ENCODE assay signal across 31 cellular contexts in the genomic region with DNA sequence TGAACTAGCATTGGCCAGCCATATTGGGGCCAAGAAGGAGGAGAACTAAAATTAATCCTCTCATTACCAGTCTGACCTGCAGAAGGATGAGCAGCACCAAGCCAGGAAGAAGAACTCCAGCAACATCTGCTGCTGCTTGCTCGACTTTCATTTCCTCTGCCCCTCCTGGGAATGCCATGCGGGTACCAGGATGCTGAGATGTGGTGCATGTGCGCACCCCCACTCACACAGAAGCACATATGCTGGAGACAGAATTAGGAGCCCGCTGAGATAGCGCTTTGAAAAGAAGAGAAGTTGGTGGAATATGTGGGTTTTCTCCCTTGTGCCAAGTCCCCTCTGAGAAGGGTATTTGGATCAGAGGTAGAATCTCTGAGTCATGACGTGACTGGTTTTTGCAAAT.
DNase-seq lines count a peak whose midpoint lies in the region; ATAC-seq, FAIRE-seq and TF ChIP-seq lines count a peak whose summit lies in the region.
"Had no signal": no experiment of that assay in that cellular context is flagged by ENCODE, and none has a peak within 500 bp of the region (broad histone marks: within the 10 kb centered on the region; RNA-seq: fewer than 3 reads in every experiment).

No MANE protein-coding gene starts in this region.

- H3K9ac ChIP-seq in BLaER1: no peak overlapping the region
- H3K9ac ChIP-seq in K562 (ENCODE audit: insufficient read depth in 1 of 2, low read depth in 2 of 2, low read length in 2 of 2): no peak overlapping the region

- H3K4me1 Mint-ChIP-seq in nephron: peaks cover 86% of the 10 kb centered on the region
- H3K4me1 Mint-ChIP-seq: CD4-positive, alpha-beta memory T cell had no signal

- TF ChIP-seq RAD21 in K562 (CRISPR knock-in tag; conservative IDR thresholded peaks at IDR 0.05 in 1 of 2, IDR thresholded peaks at IDR 0.05 in 1 of 2): no peak

- FAIRE-seq in K562 (lab: Jason Lieb, UNC): no peak
- FAIRE-seq: A204.1, GM12878, HTR-8/SVneo had no signal

- CTCF ChIA-PET in K562 (lab: Yijun Ruan, JAX; ENCODE audit: low intra/inter-chr PET ratio): no interaction called here

- no peak for TF ChIP-seq POLR2A in K562 (conservative IDR thresholded peaks at IDR 0.05)
- no peak for TF ChIP-seq POLR2A in suprapubic skin (IDR thresholded peaks at IDR 0.05)

- no peak overlapping the region for H2AFZ ChIP-seq in K562 (ENCODE audit: low read depth, low read length)
- H2AFZ ChIP-seq: GM23338, PC-9 had no signal

- TF ChIP-seq CTCF in K562 (IDR thresholded peaks at IDR 0.05 in 2 of 3, conservative IDR thresholded peaks at IDR 0.05 in 1 of 3; ENCODE audit: insufficient read depth in 2 of 3, low read depth in 1 of 3, low read length in 3 of 3) (no peak), nephron (IDR thresholded peaks at IDR 0.05; ENCODE audit: unreplicated experiment in 3 of 3) (no peak), suprapubic skin (IDR thresholded peaks at IDR 0.05) (no peak)

- H3K4me3 Mint-ChIP-seq in nephron: peak overlapping the region in 1 of 3 experiments; percentile 40
- H3K4me3 Mint-ChIP-seq: CD4-positive, alpha-beta memory T cell; GM23338 had no signal

- DNase-seq in NCI-H69 (lab: John Stamatoyannopoulos, UW): peak; percentile 58
- DNase-seq in K562 (ENCODE audit: extremely low read depth in 1 of 4, low spot score in 3 of 4): no peak
- DNase-seq in activated naive CD4-positive, alpha-beta T cell treated with anti-CD3 and anti-CD28 coated beads, Interleukin-2, amount 50 U/mL, for 16 hours: no peak
- DNase-seq in suprapubic skin (ENCODE audit: low spot score in 2 of 2): no peak
- DNase-seq in OCI-M1 (lab: John Stamatoyannopoulos, UW): no peak
- DNase-seq: CD4-positive, alpha-beta memory T cell; COR-L47; DMS79; GDM1; KBM-7; MG63; NCI-H1048; NCI-H1417 treated with DMSO at 0.1 percent for 48 hours; NCI-H187; NCI-H2081 treated with DMSO at 0.1 percent for 48 hours; NCI-H2171; NCI-H345; NCI-H510A treated with DMSO at 0.1 percent for 48 hours; NCI-H748 treated with DMSO at 0.1 percent for 48 hours; NK-92 treated with Interleukin-12 subunit alpha and Interleukin-12 subunit beta, amount 100 ng/mL, for 24 hours; PC-9; Right ventricle myocardium superior; RPMI8226 had no signal

- H3K9me3 ChIP-seq in BLaER1: no peaks in the 10 kb centered on the region
- no peaks in the 10 kb centered on the region for H3K9me3 ChIP-seq in K562 (replicated peaks; ENCODE audit: control insufficient read depth, insufficient read depth, low read depth, low read length)
- no peaks in the 10 kb centered on the region for H3K9me3 ChIP-seq in suprapubic skin
- H3K9me3 ChIP-seq: HAP-1, MG63 had no signal

- H3K27ac Mint-ChIP-seq in nephron: peak overlapping the region; percentile 27 to 72 (median 39)
- H3K27ac Mint-ChIP-seq: CD4-positive, alpha-beta memory T cell; GM23338 had no signal

- no peak for TF ChIP-seq EP300 in K562 (IDR thresholded peaks at IDR 0.05; ENCODE audit: low read length)
- no peak for TF ChIP-seq EP300 in suprapubic skin (IDR thresholded peaks at IDR 0.05)

- in situ Hi-C loops in K562 (cut with MboI): no loop called here

- H3K9me3 Mint-ChIP-seq in nephron: no peaks in the 10 kb centered on the region
- H3K9me3 Mint-ChIP-seq: CD4-positive, alpha-beta memory T cell; GM23338 had no signal

- H3K36me3 Mint-ChIP-seq in nephron (ENCODE audit: low read depth): no peaks in the 10 kb centered on the region
- H3K36me3 Mint-ChIP-seq: CD4-positive, alpha-beta memory T cell had no signal

- no peaks in the 10 kb centered on the region for H3K79me2 ChIP-seq in K562 (ENCODE audit: control insufficient read depth, insufficient read depth, low read length)

- 46% methylated on average over 6 of the region's 6 CpGs for WGBS in K562 (ENCODE audit: insufficient coverage, low coverage, missing lambda C conversion rate)
- 90% methylated on average over 6 of the region's 6 CpGs for WGBS in suprapubic skin

- H3K4me1 ChIP-seq in BLaER1: peaks cover 49% of the 10 kb centered on the region
- peaks cover 13 to 29% of the 10 kb centered on the region in 2 experiments; a peak in 4 of 5 replicates for H3K4me1 ChIP-seq in K562 (replicated peaks in 1 of 2; ENCODE audit: control insufficient read depth in 2 of 2, insufficient read depth in 2 of 2, low read length in 2 of 2)
- peaks cover 24% of the 10 kb centered on the region for H3K4me1 ChIP-seq in suprapubic skin
- H3K4me1 ChIP-seq: HAP-1 had no signal

- H3K4me2 ChIP-seq in BLaER1 (peak overlapping the region; percentile 54), K562 (ENCODE audit: insufficient read depth, low read length) (no peak overlapping the region)
- H3K4me2 ChIP-seq: GM23338, PC-9 had no signal

- H4K20me1 ChIP-seq in BLaER1 (no peaks in the 10 kb centered on the region), K562 (replicated peaks; ENCODE audit: control insufficient read depth, insufficient read depth, low read length) (no peaks in the 10 kb centered on the region)

- no peak for ATAC-seq in K562
- no peak for ATAC-seq in GM19023 (IDR thresholded peaks at IDR 0.05; ENCODE audit: unreplicated experiment)
- ATAC-seq: GM12878, GM23338 had no signal

- H3K36me3 ChIP-seq in BLaER1 (no peaks in the 10 kb centered on the region), K562 (ENCODE audit: control insufficient read depth, insufficient read depth, low read length) (no peaks in the 10 kb centered on the region), suprapubic skin (no peaks in the 10 kb centered on the region)
- H3K36me3 ChIP-seq: HAP-1, MG63 had no signal

- BruUV-seq in K562 (replicated peaks; lab: Mats Ljungman, UMichigan): no TSS peak

- H3K27me3 ChIP-seq in BLaER1: no peaks in the 10 kb centered on the region; the same call in 1 of the 2 replicates
- H3K27me3 ChIP-seq in K562 (ENCODE audit: control insufficient read depth in 2 of 2, insufficient read depth in 2 of 2, low read length in 2 of 2): no peaks in the 10 kb centered on the region
- no peaks in the 10 kb centered on the region for H3K27me3 ChIP-seq in suprapubic skin
- H3K27me3 ChIP-seq: MG63 had no signal

- POLR2A ChIA-PET in K562 (lab: Yijun Ruan, JAX): interaction anchor here (1.7 kb wide), 1 partner anchor 12 kb away, joined by 4 read pairs; no protein-coding TSS in a partner anchor

- H3K27ac ChIP-seq in BLaER1 (no peak overlapping the region), K562 (ENCODE audit: extremely low read depth, low read depth, low read length) (no peak overlapping the region), suprapubic skin (no peak overlapping the region)
- H3K27ac ChIP-seq: PC-9 had no signal

- no peaks in the 10 kb centered on the region for H3K9me1 ChIP-seq in K562 (ENCODE audit: control insufficient read depth, insufficient read depth, low read length)

- intact Hi-C loops in K562 (cut with micrococcal nuclease): no loop called here

- H3K27me3 Mint-ChIP-seq in nephron (ENCODE audit: low read depth): peaks cover 30% of the 10 kb centered on the region

- H3K4me3 ChIP-seq in BLaER1: no peak overlapping the region
- no peak overlapping the region for H3K4me3 ChIP-seq in K562
- H3K4me3 ChIP-seq in suprapubic skin: no peak overlapping the region
- H3K4me3 ChIP-seq: GM12878, GM23338, HAP-1, MG63, PC-9 had no signal

TF ChIP-seq in K562, 482 proteins besides CTCF, POLR2A, EP300 and RAD21:
- TF ChIP-seq, protein P1, sequence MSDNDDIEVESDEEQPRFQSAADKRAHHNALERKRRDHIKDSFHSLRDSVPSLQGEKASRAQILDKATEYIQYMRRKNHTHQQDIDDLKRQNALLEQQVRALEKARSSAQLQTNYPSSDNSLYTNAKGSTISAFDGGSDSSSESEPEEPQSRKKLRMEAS (CRISPR knock-in tag; IDR thresholded peaks at IDR 0.05): 0 out of 2 replicates have a peak, but pooled peaks have one; percentile 22
- TF ChIP-seq ZBTB1 (CRISPR knock-in tag; IDR thresholded peaks at IDR 0.05; ENCODE audit: borderline replicate concordance, low read depth) (no peak), CREBBP (IDR thresholded peaks at IDR 0.05; ENCODE audit: low read depth, low read length) (no peak), FOSL1 (tag; conservative IDR thresholded peaks at IDR 0.05) (0 out of 2 replicates have a peak, but pooled peaks have one; percentile 45), NCOA6 (IDR thresholded peaks at IDR 0.05) (no peak), MCM3 (IDR thresholded peaks at IDR 0.05) (no peak), GTF2F1 (IDR thresholded peaks at IDR 0.05; ENCODE audit: low read depth, low read length) (no peak), ZNF146 (CRISPR knock-in tag; IDR thresholded peaks at IDR 0.05; ENCODE audit: unreplicated experiment) (no peak), POLR3A (IDR thresholded peaks at IDR 0.05; ENCODE audit: borderline replicate concordance, extremely low read depth, insufficient read depth, insufficient read length) (no peak)
